In genomic region chr5:16897284-16897704, GRCh38 we compare ENCODE assay signal across 11 cellular contexts. TPM values are rescaled to one million over a fixed set of nuclear protein-coding genes. Genes with fewer than 3 reads are reported as not detected.
DNase-seq lines count a peak whose midpoint lies in the region; ATAC-seq and TF ChIP-seq lines count a peak whose summit lies in the region.
"Had no signal": no experiment of that assay in that cellular context is flagged by ENCODE, and none has a peak within 500 bp of the region (broad histone marks: within the 10 kb centered on the region; RNA-seq: fewer than 3 reads in every experiment).

No MANE protein-coding gene starts in this region.

- H3K4me3 ChIP-seq in LNCaP clone FGC (ENCODE audit: low read depth, low read length) (no peak overlapping the region), brain microvascular endothelial cell (ENCODE audit: low read depth, low read length) (no peak overlapping the region), lower leg skin (ENCODE audit: low read depth, poor library complexity, severe bottlenecking) (no peak overlapping the region), breast epithelium (no peak overlapping the region)

- in situ Hi-C loops in brain microvascular endothelial cell (cut with HindIII; ENCODE audit: low pct_ligation_motif_present, low sequenced_read_pairs), result no loop called here

- peaks cover 10% of the 10 kb centered on the region for H3K27me3 Mint-ChIP-seq in nephron (ENCODE audit: low read depth)

- ATAC-seq in GM18873 (IDR thresholded peaks at IDR 0.05; ENCODE audit: low FRiP score, unreplicated experiment), result no peak

- H3K27me3 ChIP-seq in brain microvascular endothelial cell (replicated peaks) (no peaks in the 10 kb centered on the region), breast epithelium (no peaks in the 10 kb centered on the region)

- H3K4me1 Mint-ChIP-seq in nephron, result peaks cover 61% of the 10 kb centered on the region

- H3K4me1 ChIP-seq in breast epithelium, result peaks cover 0 to 10% of the 10 kb centered on the region in 2 donors

- intact Hi-C loops in lower leg skin (cut with DNase I; ENCODE audit: low total_unique reads) (no loop called here), breast epithelium (cut with DNase I; ENCODE audit: low total_unique reads) (no loop called here)

- H3K4me3 Mint-ChIP-seq in nephron, result peak overlapping the region in 1 of 3 experiments; percentile 9

- peak overlapping the region; percentile 45 to 79 (median 77) for H3K27ac Mint-ChIP-seq in nephron

- H3K36me3 ChIP-seq in brain microvascular endothelial cell (replicated peaks) (no peaks in the 10 kb centered on the region), breast epithelium (no peaks in the 10 kb centered on the region)

- peak; percentile 28 for DNase-seq in DMS153 treated with DMSO at 0.1 percent for 48 hours (lab: John Stamatoyannopoulos, UW; ENCODE audit: unreplicated experiment)
- DNase-seq in LNCaP clone FGC (ENCODE audit: low read depth), result peak; percentile 62
- DNase-seq in brain microvascular endothelial cell, result peak; percentile 70
- no peak for DNase-seq in lower leg skin (ENCODE audit: low spot score in 2 of 2)
- no peak for DNase-seq in GDM1 (lab: John Stamatoyannopoulos, UW)
- DNase-seq in breast epithelium (ENCODE audit: low spot score in 2 of 2), result no peak
- DNase-seq: activated CD4-positive, alpha-beta T cell treated with anti-CD3 and anti-CD28 coated beads for 48 hours; activated gamma-delta T cell; DND-41 had no signal

- no peak for TF ChIP-seq POLR2A in lower leg skin (IDR thresholded peaks at IDR 0.05)
- no peak for TF ChIP-seq POLR2A in breast epithelium (IDR thresholded peaks at IDR 0.05)

- H3K27ac ChIP-seq in brain microvascular endothelial cell (peak overlapping the region; percentile 5), breast epithelium (no peak overlapping the region)

- TF ChIP-seq CTCF in LNCaP clone FGC (IDR thresholded peaks at IDR 0.05; ENCODE audit: control insufficient read depth, extremely low read depth, insufficient read depth) (no peak), brain microvascular endothelial cell (IDR thresholded peaks at IDR 0.05; ENCODE audit: low read depth, low read length, missing control alignments) (no peak), nephron (IDR thresholded peaks at IDR 0.05; ENCODE audit: unreplicated experiment in 3 of 3) (no peak), lower leg skin (IDR thresholded peaks at IDR 0.05) (no peak), breast epithelium (IDR thresholded peaks at IDR 0.05) (no peak)

- no peaks in the 10 kb centered on the region for H3K9me3 Mint-ChIP-seq in nephron

- no peaks in the 10 kb centered on the region for H3K9me3 ChIP-seq in breast epithelium

- WGBS in lower leg skin, 2 donors, result 53 to 65% methylated on average over 7 of the region's 7 CpGs

- no peaks in the 10 kb centered on the region for H3K36me3 Mint-ChIP-seq in nephron (ENCODE audit: low read depth)

RNA-seq across cellular contexts. Expression of gene MYO10, which starts 38.8 kb away (rescaled TPM):
- total RNA-seq in lower leg skin, result 10 to 100 TPM; 34.7 to 57.4 (median 47.3) TPM
- 10 to 100 TPM in 2 of 3 donors, 1 to 10 TPM in 1; 8.6 to 22.6 (median 21.2) TPM for total RNA-seq in breast epithelium

Comparison
In these comparisons a context has a peak if more than half of its experiments do, and no peak if none do; other contexts are left out.
1. DNase-seq: peak in DMS153 treated with DMSO at 0.1 percent for 48 hours (single experiment), LNCaP clone FGC (single experiment) and brain microvascular endothelial cell (single experiment); none in lower leg skin (0 of 2), GDM1 (single experiment) and breast epithelium (0 of 2).